Comparison of ENCODE assay signal across 8 cellular contexts in genomic region chr9:35110327-35110758, GRCh38.
DNase-seq lines count a peak whose midpoint lies in the region; ATAC-seq lines count a peak whose summit lies in the region.

No MANE protein-coding gene starts in this region.

- H3K27me3 ChIP-seq in duodenal mucosa (ENCODE audit: control insufficient read depth in 1 of 2, insufficient read depth in 2 of 2, low read length in 2 of 2): no peaks in the 10 kb centered on the region
- H3K27me3 ChIP-seq in muscle layer of duodenum (ENCODE audit: low read depth, low read length): no peaks in the 10 kb centered on the region

- ATAC-seq in HG03025 (IDR thresholded peaks at IDR 0.05; ENCODE audit: low FRiP score, unreplicated experiment): no peak

- H3K27ac ChIP-seq in duodenal mucosa (ENCODE audit: low read depth, low read length) (no peak overlapping the region), muscle layer of duodenum (ENCODE audit: low read length) (peak overlapping the region; percentile 89)

- H3K4me3 ChIP-seq in duodenal mucosa (ENCODE audit: low read depth in 1 of 2, low read length in 2 of 2): peak overlapping the region; percentile 79 to 89
- peak overlapping the region; percentile 76 to 77 for H3K4me3 ChIP-seq in muscle layer of duodenum (ENCODE audit: low read depth in 1 of 2, low read length in 2 of 2)

- H3K4me1 ChIP-seq in duodenal mucosa (ENCODE audit: control insufficient read depth in 1 of 2, insufficient read depth in 2 of 2, low read length in 2 of 2): peaks cover 40 to 42% of the 10 kb centered on the region in 2 donors
- H3K4me1 ChIP-seq in muscle layer of duodenum (ENCODE audit: control insufficient read depth in 1 of 2, insufficient read depth in 2 of 2, low read length in 2 of 2): peaks cover 30 to 49% of the 10 kb centered on the region in 2 donors

- H3K9me3 ChIP-seq in duodenal mucosa (ENCODE audit: control insufficient read depth in 1 of 2, low read length in 2 of 2): no peaks in the 10 kb centered on the region
- no peaks in the 10 kb centered on the region for H3K9me3 ChIP-seq in muscle layer of duodenum (ENCODE audit: control insufficient read depth in 1 of 2, low read length in 2 of 2)

- H3K9ac ChIP-seq in duodenal mucosa (ENCODE audit: low read depth in 1 of 2, low read length in 2 of 2): peak overlapping the region in 1 of 2 donors; percentile 83

- peak in 11 of 14 donors; percentile 15 to 88 (median 55) for DNase-seq in C1 segment of cervical spinal cord (lab: John Stamatoyannopoulos, UW)
- peak; percentile 6 for DNase-seq in NCI-H1694 treated with DMSO at 0.1 percent for 48 hours (lab: John Stamatoyannopoulos, UW)
- no peak for DNase-seq in COLO668 (lab: John Stamatoyannopoulos, UW; ENCODE audit: unreplicated experiment)
- DNase-seq in NCI-H1417 (lab: John Stamatoyannopoulos, UW): no peak
- DNase-seq in NCI-H2081 (lab: John Stamatoyannopoulos, UW): no peak

- H3K36me3 ChIP-seq in duodenal mucosa (ENCODE audit: control insufficient read depth in 1 of 2, insufficient read depth in 2 of 2, low read length in 2 of 2) (peaks cover 19 to 34% of the 10 kb centered on the region in 2 donors), muscle layer of duodenum (ENCODE audit: control insufficient read depth in 1 of 2, insufficient read depth in 2 of 2, low read length in 2 of 2) (peaks cover 14 to 38% of the 10 kb centered on the region in 2 donors)

Comparison
In these comparisons a context has a peak if more than half of its experiments do, and no peak if none do; other contexts are left out.
1. DNase-seq: peak in C1 segment of cervical spinal cord (11 of 14) and NCI-H1694 treated with DMSO at 0.1 percent for 48 hours (single experiment); none in COLO668 (single experiment), NCI-H1417 (0 of 3) and NCI-H2081 (0 of 2).